1 cellular context compared by ENCODE assay signal in the genomic region with DNA sequence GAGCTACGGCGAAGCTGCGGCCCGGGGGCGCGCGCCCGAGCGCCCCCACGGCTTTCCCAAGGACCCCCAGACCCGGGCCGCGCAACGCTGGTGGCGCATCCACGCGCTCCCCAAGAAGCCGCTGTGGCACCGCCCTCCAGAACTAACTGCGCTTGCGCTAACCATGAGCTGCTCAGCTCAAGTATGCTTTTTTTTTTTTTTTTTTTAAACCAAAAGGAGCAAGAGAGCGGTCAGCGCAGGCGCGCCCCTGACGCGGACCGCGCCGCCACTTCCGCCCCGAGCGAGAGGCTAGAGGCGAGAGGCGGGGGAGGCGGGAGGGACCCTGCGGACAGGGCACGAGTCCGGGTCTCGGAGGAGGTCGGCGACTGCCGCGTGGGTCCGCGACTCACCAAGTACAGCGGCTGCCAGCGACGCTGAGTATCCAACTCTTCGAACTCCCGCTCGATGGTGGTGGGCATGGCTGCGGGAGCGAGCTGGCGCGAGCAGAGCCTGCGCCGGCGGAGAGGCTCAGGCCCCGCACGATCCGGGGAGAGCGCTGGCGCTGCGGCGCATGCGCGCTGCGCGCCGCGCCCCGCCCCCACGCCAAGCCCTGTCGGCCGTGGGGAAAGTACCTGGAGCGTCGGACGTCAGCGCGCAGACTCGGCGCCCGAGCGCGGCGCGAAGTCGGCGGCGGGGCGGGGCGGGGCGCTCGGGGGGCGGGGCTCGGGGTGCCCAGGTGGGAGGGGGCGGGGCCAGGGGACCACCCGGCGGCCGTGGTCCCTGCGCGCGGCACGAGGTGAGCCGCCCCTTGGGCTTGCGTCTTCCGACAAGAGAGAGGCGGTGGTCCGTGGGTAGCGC.
TF ChIP-seq lines count a peak whose summit lies in the region.

A gene (minus strand): TSS at position 554 of the 837 bp plus-strand sequence. CDS start 96 bp downstream, at position 458.

TF ChIP-seq in K562, 482 proteins besides CTCF, POLR2A, EP300 and RAD21 (continued from another document and continues in another):
- TF ChIP-seq, protein P1, sequence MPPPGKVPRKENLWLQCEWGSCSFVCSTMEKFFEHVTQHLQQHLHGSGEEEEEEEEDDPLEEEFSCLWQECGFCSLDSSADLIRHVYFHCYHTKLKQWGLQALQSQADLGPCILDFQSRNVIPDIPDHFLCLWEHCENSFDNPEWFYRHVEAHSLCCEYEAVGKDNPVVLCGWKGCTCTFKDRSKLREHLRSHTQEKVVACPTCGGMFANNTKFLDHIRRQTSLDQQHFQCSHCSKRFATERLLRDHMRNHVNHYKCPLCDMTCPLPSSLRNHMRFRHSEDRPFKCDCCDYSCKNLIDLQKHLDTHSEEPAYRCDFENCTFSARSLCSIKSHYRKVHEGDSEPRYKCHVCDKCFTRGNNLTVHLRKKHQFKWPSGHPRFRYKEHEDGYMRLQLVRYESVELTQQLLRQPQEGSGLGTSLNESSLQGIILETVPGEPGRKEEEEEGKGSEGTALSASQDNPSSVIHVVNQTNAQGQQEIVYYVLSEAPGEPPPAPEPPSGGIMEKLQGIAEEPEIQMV (tag; conservative IDR thresholded peaks at IDR 0.05; ENCODE audit: low read depth) = peak; percentile 80
- TF ChIP-seq, protein P2, sequence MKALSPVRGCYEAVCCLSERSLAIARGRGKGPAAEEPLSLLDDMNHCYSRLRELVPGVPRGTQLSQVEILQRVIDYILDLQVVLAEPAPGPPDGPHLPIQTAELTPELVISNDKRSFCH (CRISPR knock-in tag; IDR thresholded peaks at IDR 0.05) = no peak
- TF ChIP-seq, protein P2 (tag; IDR thresholded peaks at IDR 0.05) = no peak
- TF ChIP-seq, protein P3, sequence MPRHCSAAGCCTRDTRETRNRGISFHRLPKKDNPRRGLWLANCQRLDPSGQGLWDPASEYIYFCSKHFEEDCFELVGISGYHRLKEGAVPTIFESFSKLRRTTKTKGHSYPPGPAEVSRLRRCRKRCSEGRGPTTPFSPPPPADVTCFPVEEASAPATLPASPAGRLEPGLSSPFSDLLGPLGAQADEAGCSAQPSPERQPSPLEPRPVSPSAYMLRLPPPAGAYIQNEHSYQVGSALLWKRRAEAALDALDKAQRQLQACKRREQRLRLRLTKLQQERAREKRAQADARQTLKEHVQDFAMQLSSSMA (CRISPR knock-in tag; IDR thresholded peaks at IDR 0.05) = no peak
- TF ChIP-seq MECOM (CRISPR knock-in tag; IDR thresholded peaks at IDR 0.05) (no peak), ZNF282 (CRISPR knock-in tag; IDR thresholded peaks at IDR 0.05) (no peak), SRSF3 (IDR thresholded peaks at IDR 0.05; ENCODE audit: insufficient read depth, low read length) (0 out of 2 replicates have a peak, but pooled peaks have one; percentile 43), MTF1 (CRISPR knock-in tag; IDR thresholded peaks at IDR 0.05; ENCODE audit: borderline replicate concordance) (no peak), RFX5 (IDR thresholded peaks at IDR 0.05; ENCODE audit: low read depth, low read length) (no peak), SAFB2 (IDR thresholded peaks at IDR 0.05; ENCODE audit: borderline replicate concordance, low read depth, low read length, severe bottlenecking) (no peak), MTA3 (IDR thresholded peaks at IDR 0.05; ENCODE audit: borderline replicate concordance) (peak; percentile 78; the same call in 1 of the 2 replicates), TBL1XR1 (IDR thresholded peaks at IDR 0.05; ENCODE audit: low read length in 2 of 2) (peak in 1 of 2 experiments; percentile 44; a peak in 2 of 4 replicates), RBM14 (IDR thresholded peaks at IDR 0.05; ENCODE audit: borderline replicate concordance, insufficient read depth, low read depth, low read length) (no peak), ZEB2 (IDR thresholded peaks at IDR 0.05) (no peak), ZNF165 (CRISPR knock-in tag; IDR thresholded peaks at IDR 0.05; ENCODE audit: borderline replicate concordance) (no peak), SP2 (IDR thresholded peaks at IDR 0.05; ENCODE audit: extremely low read depth, low read depth, low read length, poor library complexity, severe bottlenecking) (no peak), DNMT1 (IDR thresholded peaks at IDR 0.05) (no peak), SETDB1 (IDR thresholded peaks at IDR 0.05; ENCODE audit: low read length) (no peak)
- TF ChIP-seq, protein P4, sequence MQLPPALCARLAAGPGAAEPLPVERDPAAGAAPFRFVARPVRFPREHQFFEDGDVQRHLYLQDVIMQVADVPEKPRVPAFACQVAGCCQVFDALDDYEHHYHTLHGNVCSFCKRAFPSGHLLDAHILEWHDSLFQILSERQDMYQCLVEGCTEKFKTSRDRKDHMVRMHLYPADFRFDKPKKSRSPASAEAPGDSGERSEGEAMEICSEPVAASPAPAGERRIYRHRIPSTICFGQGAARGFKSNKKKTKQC (CRISPR knock-in tag; IDR thresholded peaks at IDR 0.05) = no peak; the same call in 1 of the 2 replicates
- TF ChIP-seq, protein P5, sequence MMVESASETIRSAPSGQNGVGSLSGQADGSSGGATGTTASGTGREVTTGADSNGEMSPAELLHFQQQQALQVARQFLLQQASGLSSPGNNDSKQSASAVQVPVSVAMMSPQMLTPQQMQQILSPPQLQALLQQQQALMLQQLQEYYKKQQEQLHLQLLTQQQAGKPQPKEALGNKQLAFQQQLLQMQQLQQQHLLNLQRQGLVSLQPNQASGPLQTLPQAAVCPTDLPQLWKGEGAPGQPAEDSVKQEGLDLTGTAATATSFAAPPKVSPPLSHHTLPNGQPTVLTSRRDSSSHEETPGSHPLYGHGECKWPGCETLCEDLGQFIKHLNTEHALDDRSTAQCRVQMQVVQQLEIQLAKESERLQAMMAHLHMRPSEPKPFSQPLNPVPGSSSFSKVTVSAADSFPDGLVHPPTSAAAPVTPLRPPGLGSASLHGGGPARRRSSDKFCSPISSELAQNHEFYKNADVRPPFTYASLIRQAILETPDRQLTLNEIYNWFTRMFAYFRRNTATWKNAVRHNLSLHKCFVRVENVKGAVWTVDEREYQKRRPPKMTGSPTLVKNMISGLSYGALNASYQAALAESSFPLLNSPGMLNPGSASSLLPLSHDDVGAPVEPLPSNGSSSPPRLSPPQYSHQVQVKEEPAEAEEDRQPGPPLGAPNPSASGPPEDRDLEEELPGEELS (CRISPR knock-in tag; IDR thresholded peaks at IDR 0.05; ENCODE audit: borderline replicate concordance) = no peak
- TF ChIP-seq, protein P6, sequence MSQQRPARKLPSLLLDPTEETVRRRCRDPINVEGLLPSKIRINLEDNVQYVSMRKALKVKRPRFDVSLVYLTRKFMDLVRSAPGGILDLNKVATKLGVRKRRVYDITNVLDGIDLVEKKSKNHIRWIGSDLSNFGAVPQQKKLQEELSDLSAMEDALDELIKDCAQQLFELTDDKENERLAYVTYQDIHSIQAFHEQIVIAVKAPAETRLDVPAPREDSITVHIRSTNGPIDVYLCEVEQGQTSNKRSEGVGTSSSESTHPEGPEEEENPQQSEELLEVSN (IDR thresholded peaks at IDR 0.05; ENCODE audit: borderline replicate concordance in 1 of 2, extremely low read depth in 1 of 2, insufficient read depth in 1 of 2, insufficient read length in 1 of 2, low read depth in 1 of 2, low read length in 1 of 2, poor library complexity in 1 of 2, severe bottlenecking in 1 of 2) = peak; percentile 75
- TF ChIP-seq, protein P7, sequence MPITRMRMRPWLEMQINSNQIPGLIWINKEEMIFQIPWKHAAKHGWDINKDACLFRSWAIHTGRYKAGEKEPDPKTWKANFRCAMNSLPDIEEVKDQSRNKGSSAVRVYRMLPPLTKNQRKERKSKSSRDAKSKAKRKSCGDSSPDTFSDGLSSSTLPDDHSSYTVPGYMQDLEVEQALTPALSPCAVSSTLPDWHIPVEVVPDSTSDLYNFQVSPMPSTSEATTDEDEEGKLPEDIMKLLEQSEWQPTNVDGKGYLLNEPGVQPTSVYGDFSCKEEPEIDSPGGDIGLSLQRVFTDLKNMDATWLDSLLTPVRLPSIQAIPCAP (CRISPR knock-in tag; IDR thresholded peaks at IDR 0.05; ENCODE audit: borderline replicate concordance) = no peak
- TF ChIP-seq, protein P8, sequence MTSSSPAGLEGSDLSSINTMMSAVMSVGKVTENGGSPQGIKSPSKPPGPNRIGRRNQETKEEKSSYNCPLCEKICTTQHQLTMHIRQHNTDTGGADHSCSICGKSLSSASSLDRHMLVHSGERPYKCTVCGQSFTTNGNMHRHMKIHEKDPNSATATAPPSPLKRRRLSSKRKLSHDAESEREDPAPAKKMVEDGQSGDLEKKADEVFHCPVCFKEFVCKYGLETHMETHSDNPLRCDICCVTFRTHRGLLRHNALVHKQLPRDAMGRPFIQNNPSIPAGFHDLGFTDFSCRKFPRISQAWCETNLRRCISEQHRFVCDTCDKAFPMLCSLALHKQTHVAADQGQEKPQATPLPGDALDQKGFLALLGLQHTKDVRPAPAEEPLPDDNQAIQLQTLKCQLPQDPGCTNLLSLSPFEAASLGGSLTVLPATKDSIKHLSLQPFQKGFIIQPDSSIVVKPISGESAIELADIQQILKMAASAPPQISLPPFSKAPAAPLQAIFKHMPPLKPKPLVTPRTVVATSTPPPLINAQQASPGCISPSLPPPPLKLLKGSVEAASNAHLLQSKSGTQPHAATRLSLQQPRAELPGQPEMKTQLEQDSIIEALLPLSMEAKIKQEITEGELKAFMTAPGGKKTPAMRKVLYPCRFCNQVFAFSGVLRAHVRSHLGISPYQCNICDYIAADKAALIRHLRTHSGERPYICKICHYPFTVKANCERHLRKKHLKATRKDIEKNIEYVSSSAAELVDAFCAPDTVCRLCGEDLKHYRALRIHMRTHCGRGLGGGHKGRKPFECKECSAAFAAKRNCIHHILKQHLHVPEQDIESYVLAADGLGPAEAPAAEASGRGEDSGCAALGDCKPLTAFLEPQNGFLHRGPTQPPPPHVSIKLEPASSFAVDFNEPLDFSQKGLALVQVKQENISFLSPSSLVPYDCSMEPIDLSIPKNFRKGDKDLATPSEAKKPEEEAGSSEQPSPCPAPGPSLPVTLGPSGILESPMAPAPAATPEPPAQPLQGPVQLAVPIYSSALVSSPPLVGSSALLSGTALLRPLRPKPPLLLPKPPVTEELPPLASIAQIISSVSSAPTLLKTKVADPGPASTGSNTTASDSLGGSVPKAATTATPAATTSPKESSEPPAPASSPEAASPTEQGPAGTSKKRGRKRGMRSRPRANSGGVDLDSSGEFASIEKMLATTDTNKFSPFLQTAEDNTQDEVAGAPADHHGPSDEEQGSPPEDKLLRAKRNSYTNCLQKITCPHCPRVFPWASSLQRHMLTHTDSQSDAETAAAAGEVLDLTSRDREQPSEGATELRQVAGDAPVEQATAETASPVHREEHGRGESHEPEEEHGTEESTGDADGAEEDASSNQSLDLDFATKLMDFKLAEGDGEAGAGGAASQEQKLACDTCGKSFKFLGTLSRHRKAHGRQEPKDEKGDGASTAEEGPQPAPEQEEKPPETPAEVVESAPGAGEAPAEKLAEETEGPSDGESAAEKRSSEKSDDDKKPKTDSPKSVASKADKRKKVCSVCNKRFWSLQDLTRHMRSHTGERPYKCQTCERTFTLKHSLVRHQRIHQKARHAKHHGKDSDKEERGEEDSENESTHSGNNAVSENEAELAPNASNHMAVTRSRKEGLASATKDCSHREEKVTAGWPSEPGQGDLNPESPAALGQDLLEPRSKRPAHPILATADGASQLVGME (CRISPR knock-in tag; IDR thresholded peaks at IDR 0.05) = 0 out of 2 replicates have a peak, but pooled peaks have one; percentile 22
- TF ChIP-seq, protein P9, sequence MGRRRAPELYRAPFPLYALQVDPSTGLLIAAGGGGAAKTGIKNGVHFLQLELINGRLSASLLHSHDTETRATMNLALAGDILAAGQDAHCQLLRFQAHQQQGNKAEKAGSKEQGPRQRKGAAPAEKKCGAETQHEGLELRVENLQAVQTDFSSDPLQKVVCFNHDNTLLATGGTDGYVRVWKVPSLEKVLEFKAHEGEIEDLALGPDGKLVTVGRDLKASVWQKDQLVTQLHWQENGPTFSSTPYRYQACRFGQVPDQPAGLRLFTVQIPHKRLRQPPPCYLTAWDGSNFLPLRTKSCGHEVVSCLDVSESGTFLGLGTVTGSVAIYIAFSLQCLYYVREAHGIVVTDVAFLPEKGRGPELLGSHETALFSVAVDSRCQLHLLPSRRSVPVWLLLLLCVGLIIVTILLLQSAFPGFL (CRISPR knock-in tag; IDR thresholded peaks at IDR 0.05) = no peak
- TF ChIP-seq, protein P10, sequence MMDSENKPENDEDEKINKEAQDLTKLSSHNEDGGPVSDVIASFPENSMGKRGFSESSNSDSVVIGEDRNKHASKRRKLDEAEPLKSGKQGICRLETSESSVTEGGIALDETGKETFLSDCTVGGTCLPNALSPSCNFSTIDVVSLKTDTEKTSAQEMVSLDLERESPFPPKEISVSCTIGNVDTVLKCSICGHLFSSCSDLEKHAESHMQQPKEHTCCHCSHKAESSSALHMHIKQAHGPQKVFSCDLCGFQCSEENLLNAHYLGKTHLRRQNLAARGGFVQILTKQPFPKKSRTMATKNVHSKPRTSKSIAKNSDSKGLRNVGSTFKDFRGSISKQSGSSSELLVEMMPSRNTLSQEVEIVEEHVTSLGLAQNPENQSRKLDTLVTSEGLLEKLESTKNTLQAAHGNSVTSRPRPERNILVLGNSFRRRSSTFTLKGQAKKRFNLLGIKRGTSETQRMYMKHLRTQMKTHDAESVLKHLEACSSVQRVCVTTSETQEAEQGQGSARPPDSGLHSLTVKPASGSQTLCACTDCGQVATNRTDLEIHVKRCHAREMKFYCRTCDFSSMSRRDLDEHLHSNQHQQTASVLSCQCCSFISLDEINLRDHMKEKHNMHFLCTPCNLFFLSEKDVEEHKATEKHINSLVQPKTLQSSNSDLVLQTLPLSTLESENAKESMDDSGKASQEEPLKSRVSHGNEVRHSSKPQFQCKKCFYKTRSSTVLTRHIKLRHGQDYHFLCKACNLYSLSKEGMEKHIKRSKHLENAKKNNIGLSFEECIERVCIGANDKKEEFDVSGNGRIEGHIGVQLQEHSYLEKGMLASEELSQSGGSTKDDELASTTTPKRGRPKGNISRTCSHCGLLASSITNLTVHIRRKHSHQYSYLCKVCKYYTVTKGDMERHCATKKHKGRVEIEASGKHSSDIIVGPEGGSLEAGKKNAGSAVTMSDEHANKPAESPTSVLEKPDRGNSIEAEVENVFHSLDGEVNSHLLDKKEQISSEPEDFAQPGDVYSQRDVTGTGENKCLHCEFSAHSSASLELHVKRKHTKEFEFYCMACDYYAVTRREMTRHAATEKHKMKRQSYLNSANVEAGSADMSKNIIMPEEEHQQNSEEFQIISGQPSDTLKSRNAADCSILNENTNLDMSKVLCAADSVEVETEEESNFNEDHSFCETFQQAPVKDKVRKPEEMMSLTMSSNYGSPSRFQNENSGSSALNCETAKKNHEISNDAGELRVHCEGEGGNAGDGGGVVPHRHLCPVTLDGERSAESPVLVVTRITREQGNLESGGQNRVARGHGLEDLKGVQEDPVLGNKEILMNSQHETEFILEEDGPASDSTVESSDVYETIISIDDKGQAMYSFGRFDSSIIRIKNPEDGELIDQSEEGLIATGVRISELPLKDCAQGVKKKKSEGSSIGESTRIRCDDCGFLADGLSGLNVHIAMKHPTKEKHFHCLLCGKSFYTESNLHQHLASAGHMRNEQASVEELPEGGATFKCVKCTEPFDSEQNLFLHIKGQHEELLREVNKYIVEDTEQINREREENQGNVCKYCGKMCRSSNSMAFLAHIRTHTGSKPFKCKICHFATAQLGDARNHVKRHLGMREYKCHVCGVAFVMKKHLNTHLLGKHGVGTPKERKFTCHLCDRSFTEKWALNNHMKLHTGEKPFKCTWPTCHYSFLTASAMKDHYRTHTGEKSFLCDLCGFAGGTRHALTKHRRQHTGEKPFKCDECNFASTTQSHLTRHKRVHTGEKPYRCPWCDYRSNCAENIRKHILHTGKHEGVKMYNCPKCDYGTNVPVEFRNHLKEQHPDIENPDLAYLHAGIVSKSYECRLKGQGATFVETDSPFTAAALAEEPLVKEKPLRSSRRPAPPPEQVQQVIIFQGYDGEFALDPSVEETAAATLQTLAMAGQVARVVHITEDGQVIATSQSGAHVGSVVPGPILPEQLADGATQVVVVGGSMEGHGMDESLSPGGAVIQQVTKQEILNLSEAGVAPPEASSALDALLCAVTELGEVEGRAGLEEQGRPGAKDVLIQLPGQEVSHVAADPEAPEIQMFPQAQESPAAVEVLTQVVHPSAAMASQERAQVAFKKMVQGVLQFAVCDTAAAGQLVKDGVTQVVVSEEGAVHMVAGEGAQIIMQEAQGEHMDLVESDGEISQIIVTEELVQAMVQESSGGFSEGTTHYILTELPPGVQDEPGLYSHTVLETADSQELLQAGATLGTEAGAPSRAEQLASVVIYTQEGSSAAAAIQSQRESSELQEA (IDR thresholded peaks at IDR 0.05; ENCODE audit: low read depth) = no peak
